1 cellular context compared by ENCODE assay signal in the genomic region with DNA sequence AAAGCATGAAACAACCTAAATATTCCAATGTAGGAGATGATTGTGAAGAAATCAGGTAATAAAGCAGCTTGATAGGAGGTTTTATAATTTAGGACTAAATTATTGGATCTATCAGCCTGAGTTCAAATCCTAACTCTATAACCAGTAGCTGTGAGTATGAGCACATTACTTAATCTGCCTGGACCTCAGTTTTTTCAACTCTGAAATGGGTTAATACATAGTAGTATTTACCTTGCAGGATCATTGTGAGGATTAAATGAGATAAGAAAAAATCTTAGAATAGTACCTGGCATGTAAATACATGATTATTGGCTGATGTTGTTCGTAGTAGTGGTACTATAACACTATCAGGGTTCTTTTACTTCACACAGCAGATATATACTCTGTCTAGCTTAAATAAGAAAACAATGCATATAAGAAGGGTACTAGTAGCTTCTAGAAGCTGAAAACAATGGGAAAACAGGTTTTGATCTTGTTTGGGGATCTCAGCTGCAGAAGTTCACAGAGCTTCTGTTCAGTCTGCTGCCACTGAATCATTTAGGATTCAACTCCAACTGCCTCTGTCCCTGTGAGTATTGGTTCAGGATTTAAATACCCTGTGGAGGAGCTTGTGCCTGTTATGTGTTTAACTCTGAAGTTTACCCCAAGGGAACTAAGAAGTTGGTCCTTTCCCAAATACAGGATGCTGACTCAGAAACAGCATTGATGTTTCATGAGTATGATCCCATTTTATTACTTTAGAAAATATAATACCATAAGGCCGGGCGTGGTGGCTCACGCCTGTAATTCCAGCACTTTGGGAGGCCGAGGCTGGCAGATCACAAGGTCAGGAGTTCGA.
A peak's percentile ranks its signal among the peaks of the same experiment; 100 is the strongest.
TF ChIP-seq lines count a peak whose summit lies in the region.

No MANE protein-coding gene starts in this region.

TF ChIP-seq in H1, 55 proteins besides CTCF, POLR2A, EP300 and RAD21:
- TF ChIP-seq SUZ12 (IDR thresholded peaks at IDR 0.05; ENCODE audit: low read length), result no peak
- peak; percentile 59; the same call in 1 of the 2 replicates for TF ChIP-seq KDM1A (IDR thresholded peaks at IDR 0.05; ENCODE audit: borderline replicate concordance, low read length)
TF ChIP-seq in H1: peak in this region for 1.
